13 cellular contexts compared by ENCODE assay signal in genomic region chr5:89556215-89557009, GRCh38.
A peak's percentile ranks its signal among the peaks of the same experiment; 100 is the strongest.
DNase-seq lines count a peak whose midpoint lies in the region; ATAC-seq, FAIRE-seq and TF ChIP-seq lines count a peak whose summit lies in the region.
"Had no signal": no experiment of that assay in that cellular context is flagged by ENCODE, and none has a peak within 500 bp of the region (broad histone marks: within the 10 kb centered on the region; RNA-seq: fewer than 3 reads in every experiment).

No MANE protein-coding gene starts in this region.

- no peak for TF ChIP-seq POLR2A in tibial nerve (IDR thresholded peaks at IDR 0.05)

- H3K4me1 ChIP-seq in astrocyte (ENCODE audit: insufficient read depth, low read length) (peaks cover 19% of the 10 kb centered on the region), keratinocyte (ENCODE audit: control insufficient read depth, extremely low read depth, insufficient read depth, low read length) (peaks cover 6% of the 10 kb centered on the region), tibial nerve (no peaks in the 10 kb centered on the region)

- peak overlapping the region; percentile 28 for H3K9ac ChIP-seq in astrocyte (ENCODE audit: low read length)
- no peak overlapping the region for H3K9ac ChIP-seq in keratinocyte (ENCODE audit: control insufficient read depth, extremely low read depth, insufficient read depth, low read length)

- no peak overlapping the region for H3K4me3 ChIP-seq in astrocyte (ENCODE audit: insufficient read depth, low read depth, low read length)
- no peak overlapping the region for H3K4me3 ChIP-seq in keratinocyte (ENCODE audit: control insufficient read depth in 2 of 3, extremely low read depth in 1 of 3, insufficient read depth in 2 of 3, low read depth in 1 of 3, low read length in 3 of 3)
- no peak overlapping the region for H3K4me3 ChIP-seq in tibial nerve

- intact Hi-C loops in posterior vena cava (cut with DNase I) = no loop called here

- H3K9me3 Mint-ChIP-seq in astrocyte (ENCODE audit: unreplicated experiment) = peaks cover 2% of the 10 kb centered on the region
- H3K9me3 Mint-ChIP-seq: dendritic cell treated with granulocyte-macrophage colony-stimulating factor and Interleukin-4, amounts not matched to agents 40 ng/mL and 50 ng/mL, for 4 days had no signal

- H4K20me1 ChIP-seq in astrocyte (ENCODE audit: insufficient read depth, low read length) (no peaks in the 10 kb centered on the region), keratinocyte (ENCODE audit: control insufficient read depth, extremely low read depth, insufficient read depth, low read length) (no peaks in the 10 kb centered on the region)

- dilution Hi-C loops in keratinocyte (cut with MboI; ENCODE audit: extremely low pct_ligation_motif_present, low sequenced_read_pairs) = no loop called here

- no peak for FAIRE-seq in HTR-8/SVneo (lab: Jason Lieb, UNC)
- FAIRE-seq in astrocyte (lab: Jason Lieb, UNC) = peak; percentile 96
- FAIRE-seq in keratinocyte (lab: Jason Lieb, UNC) = peak; percentile 98

- no peak overlapping the region for H3K27ac Mint-ChIP-seq in astrocyte (ENCODE audit: unreplicated experiment)
- H3K27ac Mint-ChIP-seq: CD4-positive, alpha-beta memory T cell; dendritic cell treated with granulocyte-macrophage colony-stimulating factor and Interleukin-4, amounts not matched to agents 40 ng/mL and 50 ng/mL, for 4 days; naive B cell had no signal

- peak overlapping the region; percentile 68 for H3K27ac ChIP-seq in astrocyte (ENCODE audit: low read depth, low read length)
- no peak overlapping the region for H3K27ac ChIP-seq in keratinocyte (ENCODE audit: control insufficient read depth, insufficient read depth, low read length)
- no peak overlapping the region for H3K27ac ChIP-seq in tibial nerve
- H3K27ac ChIP-seq: VCaP had no signal

- H3K4me2 ChIP-seq in astrocyte (ENCODE audit: low read length) (peak overlapping the region; percentile 42), keratinocyte (ENCODE audit: control insufficient read depth, extremely low read depth, insufficient read depth, low read depth, low read length) (no peak overlapping the region)

- no peaks in the 10 kb centered on the region for H3K36me3 Mint-ChIP-seq in astrocyte (ENCODE audit: low read depth, unreplicated experiment)
- H3K36me3 Mint-ChIP-seq: CD4-positive, alpha-beta memory T cell; naive B cell had no signal

- no peaks in the 10 kb centered on the region for H3K9me1 ChIP-seq in keratinocyte (ENCODE audit: control insufficient read depth, extremely low read depth, insufficient read depth, low read length)

- TF ChIP-seq EP300 in tibial nerve (IDR thresholded peaks at IDR 0.05) = no peak

- DNase-seq in AG09319 (ENCODE audit: extremely low read depth, low read depth) (peak; percentile 4), HTR-8/SVneo (ENCODE audit: insufficient read length, low spot score) (peak; percentile 25), astrocyte (ENCODE audit: low read depth) (peak; percentile 88), keratinocyte (ENCODE audit: low read depth, low spot score) (peak; percentile 19), tibial nerve (ENCODE audit: low spot score in 2 of 2) (no peak), inferior parietal cortex (ENCODE audit: extremely low spot score) (no peak), posterior vena cava (ENCODE audit: low spot score) (no peak)
- DNase-seq: CD4-positive, alpha-beta memory T cell; naive B cell; stimulated activated CD4-positive, alpha-beta T cell treated with anti-CD3 and anti-CD28 coated beads, Interleukin-1b, Interleukin-23, amount 100 ng/mL, for 48 hours had no signal

- no peak overlapping the region for H3K4me3 Mint-ChIP-seq in astrocyte (ENCODE audit: unreplicated experiment)
- H3K4me3 Mint-ChIP-seq: CD4-positive, alpha-beta memory T cell; dendritic cell treated with granulocyte-macrophage colony-stimulating factor and Interleukin-4, amounts not matched to agents 40 ng/mL and 50 ng/mL, for 4 days; naive B cell had no signal

- WGBS in tibial nerve, 2 donors = 91 to 93% methylated on average over 5 of the region's 5 CpGs

- no peaks in the 10 kb centered on the region for H3K9me3 ChIP-seq in astrocyte (ENCODE audit: insufficient read depth, low read depth, low read length)
- no peaks in the 10 kb centered on the region for H3K9me3 ChIP-seq in keratinocyte (ENCODE audit: control insufficient read depth, low read depth, low read length)
- H3K9me3 ChIP-seq in tibial nerve = no peaks in the 10 kb centered on the region

- TF ChIP-seq CTCF in AG09319 (IDR thresholded peaks at IDR 0.05; ENCODE audit: low read depth, low read length) (no peak), astrocyte (IDR thresholded peaks at IDR 0.05; ENCODE audit: insufficient read depth, low read depth, low read length) (no peak), keratinocyte (optimal IDR thresholded peaks at IDR 0.05 in 1 of 3, IDR thresholded peaks at IDR 0.05 in 1 of 3, conservative IDR thresholded peaks at IDR 0.05 in 1 of 3; ENCODE audit: extremely low read depth in 1 of 3, insufficient read depth in 2 of 3, low read length in 3 of 3) (no peak), tibial nerve (IDR thresholded peaks at IDR 0.05) (no peak)

- H3K27me3 ChIP-seq in astrocyte (ENCODE audit: insufficient read depth, low read length) (no peaks in the 10 kb centered on the region), keratinocyte (ENCODE audit: control insufficient read depth, extremely low read depth, insufficient read depth, low read length) (no peaks in the 10 kb centered on the region), tibial nerve (no peaks in the 10 kb centered on the region)

- no peaks in the 10 kb centered on the region for H3K4me1 Mint-ChIP-seq in astrocyte (ENCODE audit: low read depth, unreplicated experiment)
- H3K4me1 Mint-ChIP-seq: CD4-positive, alpha-beta memory T cell had no signal

- no peaks in the 10 kb centered on the region for H3K27me3 Mint-ChIP-seq in astrocyte (ENCODE audit: low read depth, unreplicated experiment)
- H3K27me3 Mint-ChIP-seq: CD4-positive, alpha-beta memory T cell; dendritic cell treated with granulocyte-macrophage colony-stimulating factor and Interleukin-4, amounts not matched to agents 40 ng/mL and 50 ng/mL, for 4 days; naive B cell had no signal

- H3K36me3 ChIP-seq in astrocyte (ENCODE audit: insufficient read depth, low read length) = no peaks in the 10 kb centered on the region
- H3K36me3 ChIP-seq in keratinocyte (ENCODE audit: control insufficient read depth in 2 of 2, extremely low read depth in 1 of 2, insufficient read depth in 2 of 2, low read length in 2 of 2) = no peaks in the 10 kb centered on the region
- H3K36me3 ChIP-seq in tibial nerve = no peaks in the 10 kb centered on the region

- no peak for ATAC-seq in HG02970 (IDR thresholded peaks at IDR 0.05; ENCODE audit: low FRiP score, unreplicated experiment)

- no peaks in the 10 kb centered on the region for H3K79me2 ChIP-seq in astrocyte (ENCODE audit: insufficient read depth, low read length)
- H3K79me2 ChIP-seq in keratinocyte (ENCODE audit: control insufficient read depth, insufficient read depth, low read length) = no peaks in the 10 kb centered on the region

- peak overlapping the region; percentile 24 for H2AFZ ChIP-seq in astrocyte (ENCODE audit: low read depth, low read length)
- no peak overlapping the region for H2AFZ ChIP-seq in keratinocyte (ENCODE audit: control insufficient read depth, low read length)

Comparison
In these comparisons a context has a peak if more than half of its experiments do, and no peak if none do; other contexts are left out.
1. DNase-seq: peak in AG09319 (single experiment), HTR-8/SVneo (single experiment), astrocyte (single experiment) and keratinocyte (single experiment); none in tibial nerve (0 of 2), inferior parietal cortex (single experiment) and posterior vena cava (single experiment).